22 cellular contexts compared by ENCODE assay signal in the genomic region with DNA sequence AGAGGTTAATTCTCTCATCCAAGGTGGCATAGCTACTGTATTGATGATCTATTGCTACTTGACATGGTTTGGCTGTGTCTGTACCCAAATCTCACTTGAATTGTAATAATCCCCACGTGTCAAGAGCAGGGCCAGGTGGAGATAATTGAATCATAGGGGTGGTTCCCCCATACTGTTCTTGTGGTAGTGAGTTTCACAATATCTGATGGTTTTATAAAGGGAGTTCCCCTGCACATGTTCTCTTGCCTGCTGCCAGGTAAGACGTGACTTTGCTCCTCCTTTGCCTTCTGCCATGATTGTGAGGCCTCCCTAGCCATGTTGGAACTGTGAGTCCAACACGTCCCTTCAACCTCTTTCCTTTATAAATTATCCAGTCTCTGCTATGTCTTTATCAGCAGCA.
"Had no signal": no experiment of that assay in that cellular context is flagged by ENCODE, and none has a peak within 500 bp of the region (broad histone marks: within the 10 kb centered on the region; RNA-seq: fewer than 3 reads in every experiment).

No MANE protein-coding gene starts in this region.

- DNase-seq: cortex of kidney; dorsolateral prefrontal cortex; effector CD8-positive, alpha-beta T cell; foreskin melanocyte; head of caudate nucleus; left colon; left ventricle myocardium superior; mesendoderm; naive B cell; occipital lobe; pancreas; right cardiac atrium; testis; upper lobe of right lung had no signal

- H3K4me1 Mint-ChIP-seq: naive B cell, nephron had no signal

- H3K4me1 ChIP-seq: pancreas, upper lobe of right lung, vagina had no signal

- H3K9me3 ChIP-seq: pancreas, testis, tibial nerve, upper lobe of right lung, vagina had no signal

- H3K4me2 ChIP-seq: hepatocyte, smooth muscle cell had no signal

- H3K27ac ChIP-seq: dorsolateral prefrontal cortex, hepatocyte, pancreas, testis, tibial nerve, upper lobe of right lung, vagina had no signal

- H3K27ac Mint-ChIP-seq: naive B cell; nephron; progenitor cell of endocrine pancreas; stimulated activated naive CD8-positive, alpha-beta T cell treated with anti-CD3 and anti-CD28 coated beads, Interleukin-15, Interleukin-2, amounts not matched to agents 100 ng/mL and 50 ng/mL, for 24 hours had no signal

- H3K4me3 ChIP-seq: dorsolateral prefrontal cortex, hepatocyte, lung, pancreas, smooth muscle cell, testis, tibial nerve, upper lobe of right lung, vagina had no signal

- H3K9me3 Mint-ChIP-seq: nephron; stimulated activated naive CD8-positive, alpha-beta T cell treated with anti-CD3 and anti-CD28 coated beads, Interleukin-15, Interleukin-2, amounts not matched to agents 100 ng/mL and 50 ng/mL, for 24 hours had no signal

- ATAC-seq: left colon, left ventricle myocardium superior, pancreas, right cardiac atrium, upper lobe of right lung had no signal

- H3K36me3 Mint-ChIP-seq: naive B cell had no signal

- H3K4me3 Mint-ChIP-seq: naive B cell; nephron; stimulated activated naive CD8-positive, alpha-beta T cell treated with anti-CD3 and anti-CD28 coated beads, Interleukin-15, Interleukin-2, amounts not matched to agents 100 ng/mL and 50 ng/mL, for 24 hours had no signal

- H2AFZ ChIP-seq: hepatocyte had no signal

- H3K79me2 ChIP-seq: hepatocyte had no signal

- H3K27me3 ChIP-seq: hepatocyte, pancreas, testis, tibial nerve, upper lobe of right lung, vagina had no signal

- H3K36me3 ChIP-seq: pancreas, tibial nerve, upper lobe of right lung, vagina had no signal
